ENCODE assay signal across 8 cellular contexts in the genomic region with DNA sequence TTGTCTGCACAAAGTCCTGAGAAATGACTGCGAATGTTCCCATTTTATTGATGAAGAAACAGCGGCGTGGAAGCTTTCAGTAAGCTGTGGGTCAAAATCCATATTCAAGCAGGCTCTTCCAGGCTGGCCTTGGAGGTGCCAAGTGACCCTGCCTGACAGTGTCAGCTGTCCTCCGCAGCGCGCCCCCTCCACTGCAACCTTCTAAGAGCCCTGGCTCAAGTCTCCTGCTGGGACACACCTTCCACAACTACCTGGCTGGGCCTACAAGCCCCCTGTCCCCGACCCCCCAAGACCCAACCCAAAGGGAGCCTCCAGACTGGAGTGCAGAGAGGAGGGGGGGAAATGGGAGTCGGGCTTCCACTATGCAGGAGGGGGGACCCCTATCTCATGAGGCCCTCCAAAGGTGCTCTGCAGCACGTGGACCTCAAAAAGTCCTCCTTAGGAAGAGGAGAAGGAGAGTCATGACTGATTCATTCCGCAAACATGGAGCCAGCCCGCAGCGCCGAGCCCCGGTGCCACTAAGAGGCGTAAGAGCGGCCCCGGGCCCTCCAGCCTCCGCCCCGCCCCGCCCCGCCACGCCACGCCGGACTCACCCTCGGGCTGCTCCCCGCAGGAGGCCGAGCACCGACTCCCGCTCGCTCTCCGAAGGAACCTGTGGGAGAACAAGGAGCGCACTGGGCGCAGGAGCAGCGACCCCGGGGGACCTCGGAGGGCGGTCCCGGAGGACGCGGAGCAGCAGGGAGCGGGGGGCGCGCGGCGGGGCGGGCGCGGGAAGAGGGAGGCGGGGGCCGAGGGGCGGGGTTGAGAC. TPM values are rescaled to one million over a fixed set of nuclear protein-coding genes. Genes with fewer than 3 reads are reported as not detected.
DNase-seq lines count a peak whose midpoint lies in the region; ATAC-seq and TF ChIP-seq lines count a peak whose summit lies in the region.

No MANE protein-coding gene starts in this region.

- peaks cover 31 to 42% of the 10 kb centered on the region in 2 donors for H3K27me3 Mint-ChIP-seq in CD8-positive, alpha-beta memory T cell
- peaks cover 45% of the 10 kb centered on the region for H3K27me3 Mint-ChIP-seq in activated CD8-positive, alpha-beta T cell treated with anti-CD3 and anti-CD28 coated beads, Interleukin-2, amount 10 ng/mL, durations not matched to agents 7 days and 5 days (ENCODE audit: low read depth)

- H3K79me2 ChIP-seq in neural cell (replicated peaks; ENCODE audit: insufficient read depth, low read length): no peaks in the 10 kb centered on the region

- peak overlapping the region in 2 of 8 donors; percentile 50 to 75 for H3K27ac Mint-ChIP-seq in CD8-positive, alpha-beta memory T cell
- H3K27ac Mint-ChIP-seq in activated CD8-positive, alpha-beta T cell treated with anti-CD3 and anti-CD28 coated beads, Interleukin-2, amount 10 ng/mL, durations not matched to agents 7 days and 5 days: no peak overlapping the region

- peak overlapping the region; percentile 84 for H4K91ac ChIP-seq in IMR-90 (ENCODE audit: insufficient read depth, low read depth, low read length)

- peak overlapping the region; percentile 78 for H2AK5ac ChIP-seq in IMR-90 (ENCODE audit: low read depth, low read length)

- H4K20me1 ChIP-seq in IMR-90 (ENCODE audit: insufficient read depth, low read length): 0 out of 2 replicates have a peak, but pooled peaks cover 6% of the 10 kb centered on the region
- H4K20me1 ChIP-seq in neural cell (ENCODE audit: insufficient read depth): no peaks in the 10 kb centered on the region

- ATAC-seq in IMR-90 (ENCODE audit: low read depth): peak; percentile 88
- ATAC-seq in activated CD8-positive, alpha-beta T cell treated with anti-CD3 and anti-CD28 coated beads, Interleukin-2, amount 10 ng/mL, durations not matched to agents 7 days and 5 days: peak; percentile 23

- no peaks in the 10 kb centered on the region for H3K36me3 ChIP-seq in CD8-positive, alpha-beta memory T cell (ENCODE audit: insufficient read depth, low read length)
- H3K36me3 ChIP-seq in IMR-90 (ENCODE audit: control insufficient read depth, insufficient read depth, low read length) (peaks cover 22% of the 10 kb centered on the region), neural cell (ENCODE audit: insufficient read depth, low read length) (no peaks in the 10 kb centered on the region)

- peak overlapping the region; percentile 8 to 61; a peak in 2 of 4 replicates for H4K8ac ChIP-seq in IMR-90 (ENCODE audit: low read depth in 2 of 2, low read length in 2 of 2)

- 4% methylated on average over 21 of the region's 51 CpGs; no CpG with 5 or more reads in 1 of the 2 experiments for WGBS in IMR-90 (ENCODE audit: extremely low coverage in 2 of 2, insufficient read length in 1 of 2), 2 experiments

- H2AFZ ChIP-seq in IMR-90 (replicated peaks; ENCODE audit: low read length, poor library complexity) (peak overlapping the region; percentile 98), neural cell (ENCODE audit: low read depth, low read length) (peak overlapping the region; percentile 40)

- peaks cover 7 to 27% (median 11%) of the 10 kb centered on the region in 3 donors for H3K4me1 Mint-ChIP-seq in CD8-positive, alpha-beta memory T cell
- H3K4me1 Mint-ChIP-seq in activated CD8-positive, alpha-beta T cell treated with anti-CD3 and anti-CD28 coated beads, Interleukin-2, amount 10 ng/mL, durations not matched to agents 7 days and 5 days (ENCODE audit: low read depth): peaks cover 5% of the 10 kb centered on the region

- no peak overlapping the region for H3K27ac ChIP-seq in CD8-positive, alpha-beta memory T cell (ENCODE audit: low read depth, low read length)
- H3K27ac ChIP-seq in IMR-90 (ENCODE audit: insufficient read depth, low read length): peak overlapping the region; percentile 70; the same call in 1 of the 2 replicates
- no peak overlapping the region for H3K27ac ChIP-seq in neural cell (ENCODE audit: low read length)

- no peaks in the 10 kb centered on the region for H3F3A ChIP-seq in neural cell (ENCODE audit: insufficient read depth, low read length, poor library complexity, severe bottlenecking)

- H4K5ac ChIP-seq in IMR-90 (ENCODE audit: low read depth, low read length): no peak overlapping the region; the same call in 1 of the 2 replicates

- dilution Hi-C loops in IMR-90 (cut with HindIII; ENCODE audit: low sequenced_read_pairs, unreplicated experiment): no loop called here

- no peaks in the 10 kb centered on the region for H3K36me3 Mint-ChIP-seq in CD8-positive, alpha-beta memory T cell
- no peaks in the 10 kb centered on the region for H3K36me3 Mint-ChIP-seq in activated CD8-positive, alpha-beta T cell treated with anti-CD3 and anti-CD28 coated beads, Interleukin-2, amount 10 ng/mL, durations not matched to agents 7 days and 5 days (ENCODE audit: low read depth)

- no peak overlapping the region for H3K4me3 ChIP-seq in CD8-positive, alpha-beta memory T cell (ENCODE audit: low read length)
- H3K4me3 ChIP-seq in IMR-90 (ENCODE audit: insufficient read depth, low read depth, low read length): peak overlapping the region; percentile 86
- peak overlapping the region; percentile 73 for H3K4me3 ChIP-seq in fibroblast of the aortic adventitia (ENCODE audit: low read depth, low read length)
- peak overlapping the region; percentile 87 for H3K4me3 ChIP-seq in neural cell (ENCODE audit: low read length)

- H3K14ac ChIP-seq in IMR-90 (replicated peaks; ENCODE audit: low read depth, low read length): peak overlapping the region; percentile 84

- peak overlapping the region; percentile 39; the same call in 1 of the 2 replicates for H2BK120ac ChIP-seq in IMR-90 (ENCODE audit: low read depth, low read length)

- TF ChIP-seq POLR2A in IMR-90 (IDR thresholded peaks at IDR 0.05; ENCODE audit: low read depth, low read length): no peak; the same call in 1 of the 2 replicates

- H3K4me2 ChIP-seq in IMR-90 (ENCODE audit: low read depth, low read length): peak overlapping the region; percentile 55
- H3K4me2 ChIP-seq in neural cell (ENCODE audit: low read length): peak overlapping the region; percentile 66

- H3K56ac ChIP-seq in IMR-90 (ENCODE audit: extremely low read depth, insufficient read depth, low read length): no peak overlapping the region

- TF ChIP-seq CTCF in IMR-90 (conservative IDR thresholded peaks at IDR 0.05; ENCODE audit: low read depth, low read length) (no peak), fibroblast of the aortic adventitia (IDR thresholded peaks at IDR 0.05; ENCODE audit: insufficient read depth, low read length) (no peak), neural cell (IDR thresholded peaks at IDR 0.05; ENCODE audit: poor library complexity, severe bottlenecking) (no peak), GM10266 (IDR thresholded peaks at IDR 0.05; ENCODE audit: control insufficient read depth, insufficient read depth, low read depth, missing control alignments) (no peak)

- CTCF ChIA-PET in CD8-positive, alpha-beta memory T cell (lab: Charles Lee): no interaction called here
- CTCF ChIA-PET in IMR-90 (lab: Yijun Ruan, JAX): interaction anchor here (0.6 to 1.8 kb wide), 3 partner anchors 9 to 69 kb away, joined by 3 read pairs; no protein-coding TSS in a partner anchor
- CTCF ChIA-PET in activated CD8-positive, alpha-beta T cell treated with anti-CD3 and anti-CD28 coated beads, Interleukin-2, amount 10 ng/mL, durations not matched to agents 7 days and 5 days (lab: Charles Lee): interaction anchor here (1.4 kb wide), 1 partner anchor 14 kb away, joined by 4 read pairs; no protein-coding TSS in a partner anchor

- H3K9me1 ChIP-seq in IMR-90 (ENCODE audit: insufficient read depth, low read length): peaks cover 11% of the 10 kb centered on the region; the same call in 1 of the 2 replicates

- peaks cover 8% of the 10 kb centered on the region for H3K4me1 ChIP-seq in CD8-positive, alpha-beta memory T cell (ENCODE audit: insufficient read depth, low read length)
- H3K4me1 ChIP-seq in IMR-90 (ENCODE audit: control insufficient read depth, insufficient read depth, low read length): peaks cover 5% of the 10 kb centered on the region

- peak overlapping the region; percentile 63 for H2BK5ac ChIP-seq in IMR-90 (ENCODE audit: low read depth, low read length, poor library complexity, severe bottlenecking)

- TF ChIP-seq RAD21 in IMR-90 (IDR thresholded peaks at IDR 0.05; ENCODE audit: low read length) (no peak), neural cell (conservative IDR thresholded peaks at IDR 0.05) (no peak)

- no peak overlapping the region for H3K23ac ChIP-seq in IMR-90 (ENCODE audit: low read depth, low read length)

- no peaks in the 10 kb centered on the region for H3K9me2 ChIP-seq in neural cell (ENCODE audit: insufficient read depth, low read length)

- POLR2A ChIA-PET in CD8-positive, alpha-beta memory T cell (lab: Charles Lee): interaction anchor here (0.6 kb wide), 2 partner anchors 516 to 1960 kb away, joined by 4 to 7 read pairs; no protein-coding TSS in a partner anchor
- POLR2A ChIA-PET in IMR-90 (lab: Charles Lee; ENCODE audit: unreplicated experiment): no interaction called here
- POLR2A ChIA-PET in activated CD8-positive, alpha-beta T cell treated with anti-CD3 and anti-CD28 coated beads, Interleukin-2, amount 10 ng/mL, durations not matched to agents 7 days and 5 days (lab: Charles Lee): no interaction called here

- in situ Hi-C loops in IMR-90 (cut with MboI; ENCODE audit: low sequenced_read_pairs): no loop called here

- H3K4me3 Mint-ChIP-seq in CD8-positive, alpha-beta memory T cell: peak overlapping the region; percentile 72 to 89 (median 78)
- peak overlapping the region; percentile 50 for H3K4me3 Mint-ChIP-seq in activated CD8-positive, alpha-beta T cell treated with anti-CD3 and anti-CD28 coated beads, Interleukin-2, amount 10 ng/mL, durations not matched to agents 7 days and 5 days

- peaks cover 13% of the 10 kb centered on the region for H3K27me3 ChIP-seq in CD8-positive, alpha-beta memory T cell (ENCODE audit: insufficient read depth, low read length, poor library complexity, severe bottlenecking)
- H3K27me3 ChIP-seq in IMR-90 (ENCODE audit: control insufficient read depth, insufficient read depth, low read length): no peaks in the 10 kb centered on the region
- H3K27me3 ChIP-seq in neural cell (ENCODE audit: insufficient read depth, low read depth, low read length): no peaks in the 10 kb centered on the region

- H3K4ac ChIP-seq in IMR-90 (ENCODE audit: low read depth, low read length): peak overlapping the region; percentile 64

- H3K18ac ChIP-seq in IMR-90 (ENCODE audit: low read depth, low read length): no peak overlapping the region; the same call in 1 of the 2 replicates

- DNase-seq in CD8-positive, alpha-beta memory T cell: peak in 1 of 5 donors; percentile 3
- DNase-seq in IMR-90 (peak; percentile 69), fibroblast of the aortic adventitia (ENCODE audit: low read depth) (peak; percentile 54), hippocampal formation (lab: John Stamatoyannopoulos, UW) (no peak), GM10266 (ENCODE audit: extremely low spot score) (no peak), NCI-H446 treated with DMSO at 0.1 percent for 48 hours (lab: John Stamatoyannopoulos, UW) (no peak)
- DNase-seq in activated CD8-positive, alpha-beta T cell treated with anti-CD3 and anti-CD28 coated beads, Interleukin-2, amount 10 ng/mL, durations not matched to agents 7 days and 5 days: no peak

- intact Hi-C loops in IMR-90 (cut with micrococcal nuclease): loop anchor here (2.0 kb wide), 1 partner anchor 54 kb away; the partner anchor contains the start of gene DUSP3

- no peaks in the 10 kb centered on the region for H3K9me3 ChIP-seq in CD8-positive, alpha-beta memory T cell (ENCODE audit: low read length)
- H3K9me3 ChIP-seq in IMR-90 (ENCODE audit: control insufficient read depth, insufficient read depth, low read length) (no peaks in the 10 kb centered on the region), neural cell (ENCODE audit: low read length) (no peaks in the 10 kb centered on the region)

- no peak for TF ChIP-seq EP300 in neural cell (conservative IDR thresholded peaks at IDR 0.05; ENCODE audit: poor library complexity, severe bottlenecking)

- H2BK20ac ChIP-seq in IMR-90 (ENCODE audit: low read depth, low read length): no peak overlapping the region

- peak overlapping the region; percentile 97 for H2AK9ac ChIP-seq in IMR-90 (replicated peaks; ENCODE audit: low read depth, low read length, poor library complexity)

- no peaks in the 10 kb centered on the region for H3K9me3 Mint-ChIP-seq in CD8-positive, alpha-beta memory T cell
- H3K9me3 Mint-ChIP-seq in activated CD8-positive, alpha-beta T cell treated with anti-CD3 and anti-CD28 coated beads, Interleukin-2, amount 10 ng/mL, durations not matched to agents 7 days and 5 days (ENCODE audit: insufficient read depth): no peaks in the 10 kb centered on the region

- H3K79me1 ChIP-seq in IMR-90 (ENCODE audit: low read depth in 1 of 2, low read length in 2 of 2): peaks cover 11 to 40% of the 10 kb centered on the region in 2 experiments

- BruUV-seq in IMR-90 (replicated peaks; lab: Mats Ljungman, UMichigan): no TSS peak

- H2BK15ac ChIP-seq in IMR-90 (ENCODE audit: low read depth, low read length): peak overlapping the region; percentile 26; the same call in 1 of the 3 replicates

- H3K9ac ChIP-seq in IMR-90 (ENCODE audit: low read depth, low read length) (peak overlapping the region; percentile 74), neural cell (ENCODE audit: low read length) (peak overlapping the region; percentile 75)

RNA-seq across cellular contexts. Expression of gene MPP3, which starts 0.6 kb away (rescaled TPM):
- total RNA-seq in CD8-positive, alpha-beta memory T cell: under 1 TPM in 1 of 2 experiments, not detected in 1; 0.15 TPM
- not detected for polyA plus RNA-seq in CD8-positive, alpha-beta memory T cell
- total RNA-seq in IMR-90 (2012; rRNA removed) (5.0 and 5.7 TPM in 2 replicates), fibroblast of the aortic adventitia (ENCODE audit: low replicate concordance) (5.7 and 9.6 TPM in 2 replicates)
- polyA plus RNA-seq in IMR-90 (2012; rRNA removed) (10.7 and 11.9 TPM in 2 replicates), neural cell (48.1 and 67.2 TPM in 2 replicates)
- polyA plus RNA-seq in IMR-90 (2012; cell fraction: cytosol; rRNA removed): 3.3 and 4.3 TPM in 2 replicates
- polyA plus RNA-seq in IMR-90 (2012; cell fraction: nucleus; rRNA removed; ENCODE audit: low replicate concordance): 69.8 and 88.1 TPM in 2 replicates
- total RNA-seq in activated CD8-positive, alpha-beta T cell treated with anti-CD3 and anti-CD28 coated beads, Interleukin-2, amount 10 ng/mL, durations not matched to agents 7 days and 5 days: not detected
- 40.2 and 41.6 TPM in 2 replicates for polyA minus RNA-seq in neural cell

RNA-seq across cellular contexts. Expression of gene CD300LG, which starts 14.6 kb away (rescaled TPM):
- total RNA-seq in CD8-positive, alpha-beta memory T cell: not detected
- not detected for polyA plus RNA-seq in CD8-positive, alpha-beta memory T cell
- total RNA-seq in IMR-90 (2012; rRNA removed) (not detected in 2 replicates), fibroblast of the aortic adventitia (ENCODE audit: low replicate concordance) (not detected in 2 replicates)
- polyA plus RNA-seq in IMR-90 (2012; rRNA removed) (not detected in 2 replicates), neural cell (not detected in 2 replicates)
- polyA plus RNA-seq in IMR-90 (2012; cell fraction: cytosol; rRNA removed): not detected in 2 replicates
- not detected in 2 replicates for polyA plus RNA-seq in IMR-90 (2012; cell fraction: nucleus; rRNA removed; ENCODE audit: low replicate concordance)
- not detected for total RNA-seq in activated CD8-positive, alpha-beta T cell treated with anti-CD3 and anti-CD28 coated beads, Interleukin-2, amount 10 ng/mL, durations not matched to agents 7 days and 5 days
- not detected in 2 replicates for polyA minus RNA-seq in neural cell

RNA-seq across cellular contexts. Expression of gene CFAP97D1, which starts 52.1 kb away (rescaled TPM):
- not detected for total RNA-seq in CD8-positive, alpha-beta memory T cell
- not detected for polyA plus RNA-seq in CD8-positive, alpha-beta memory T cell
- under 0.01 TPM in 1 of 2 replicates, not detected in the other for total RNA-seq in IMR-90 (2012; rRNA removed)
- 0.03 TPM in 1 of 2 replicates, not detected in the other for polyA plus RNA-seq in IMR-90 (2012; rRNA removed)
- not detected in 2 replicates for polyA plus RNA-seq in IMR-90 (2012; cell fraction: cytosol; rRNA removed)
- 0.03 TPM in 1 of 2 replicates, not detected in the other for polyA plus RNA-seq in IMR-90 (2012; cell fraction: nucleus; rRNA removed; ENCODE audit: low replicate concordance)
- not detected for total RNA-seq in activated CD8-positive, alpha-beta T cell treated with anti-CD3 and anti-CD28 coated beads, Interleukin-2, amount 10 ng/mL, durations not matched to agents 7 days and 5 days
- not detected in 2 replicates for total RNA-seq in fibroblast of the aortic adventitia (ENCODE audit: low replicate concordance)
- polyA plus RNA-seq in neural cell: 0.09 TPM in 1 of 2 replicates, not detected in the other
- 0.23 and 0.24 TPM in 2 replicates for polyA minus RNA-seq in neural cell

RNA-seq across cellular contexts. Expression of gene DUSP3, which starts 53.6 kb away (rescaled TPM):
- total RNA-seq in CD8-positive, alpha-beta memory T cell: 10 to 100 TPM; 14.0 to 14.4 TPM
- polyA plus RNA-seq in CD8-positive, alpha-beta memory T cell: 7.7 TPM
- total RNA-seq in IMR-90 (2012; rRNA removed) (40.9 and 42.5 TPM in 2 replicates), fibroblast of the aortic adventitia (ENCODE audit: low replicate concordance) (29.9 and 37.5 TPM in 2 replicates)
- polyA plus RNA-seq in IMR-90 (2012; rRNA removed) (33.3 and 33.5 TPM in 2 replicates), neural cell (38.7 and 38.8 TPM in 2 replicates)
- 22.0 and 23.5 TPM in 2 replicates for polyA plus RNA-seq in IMR-90 (2012; cell fraction: cytosol; rRNA removed)
- 30.4 and 43.5 TPM in 2 replicates for polyA plus RNA-seq in IMR-90 (2012; cell fraction: nucleus; rRNA removed; ENCODE audit: low replicate concordance)
- 10 to 100 TPM in 1 of 2 experiments, 1 to 10 TPM in 1; 9.2 to 14.7 TPM for total RNA-seq in activated CD8-positive, alpha-beta T cell treated with anti-CD3 and anti-CD28 coated beads, Interleukin-2, amount 10 ng/mL, durations not matched to agents 7 days and 5 days
- 58.2 and 65.9 TPM in 2 replicates for polyA minus RNA-seq in neural cell

Comparison
In these comparisons a context has a peak if more than half of its experiments do, and no peak if none do; other contexts are left out.
1. DNase-seq: peak in IMR-90 (single experiment) and fibroblast of the aortic adventitia (single experiment); none in activated CD8-positive, alpha-beta T cell treated with anti-CD3 and anti-CD28 coated beads, Interleukin-2, amount 10 ng/mL, durations not matched to agents 7 days and 5 days (single experiment), hippocampal formation (0 of 2), GM10266 (single experiment) and NCI-H446 treated with DMSO at 0.1 percent for 48 hours (single experiment).